Comparison of ENCODE assay signal across 29 cellular contexts in the genomic region with DNA sequence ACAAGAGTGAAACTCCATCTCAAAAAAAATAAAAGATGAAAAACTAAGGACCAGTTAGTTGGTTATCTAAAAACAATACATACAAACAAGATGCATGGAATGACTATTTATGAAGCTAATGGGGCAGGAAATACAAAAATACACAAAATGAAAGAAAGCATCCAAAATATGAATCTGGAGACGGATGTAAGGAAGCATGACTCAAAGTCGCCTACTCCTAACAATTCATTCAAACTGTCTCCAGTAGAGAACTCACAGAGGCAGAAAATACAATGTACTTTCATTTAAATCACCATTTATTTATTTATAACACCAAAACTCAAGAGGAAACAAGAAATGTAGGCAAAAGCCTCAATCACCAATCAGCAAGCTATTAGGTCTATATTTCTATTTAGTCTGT.
DNase-seq lines count a peak whose midpoint lies in the region; ATAC-seq, FAIRE-seq and TF ChIP-seq lines count a peak whose summit lies in the region.
"Had no signal": no experiment of that assay in that cellular context is flagged by ENCODE, and none has a peak within 500 bp of the region (broad histone marks: within the 10 kb centered on the region; RNA-seq: fewer than 3 reads in every experiment).

No MANE protein-coding gene starts in this region.

- TF ChIP-seq POLR2A in H54 (IDR thresholded peaks at IDR 0.05; ENCODE audit: low read depth, low read length) (no peak), GM12891 (IDR thresholded peaks at IDR 0.05; ENCODE audit: low read depth, low read length) (no peak)

- peak overlapping the region; percentile 2 for H3K27ac Mint-ChIP-seq in chondrocyte (ENCODE audit: unreplicated experiment)
- H3K27ac Mint-ChIP-seq: activated CD4-positive, alpha-beta memory T cell treated with anti-CD3 and anti-CD28 coated beads for 36 hours; activated naive CD8-positive, alpha-beta T cell treated with anti-CD3 and anti-CD28 coated beads, Interleukin-2, amount 10 ng/mL, durations not matched to agents 7 days and 5 days; T-cell had no signal

- peak; percentile 30 for FAIRE-seq in H54 (lab: Jason Lieb, UNC)
- FAIRE-seq in GM12891 (lab: Jason Lieb, UNC), result no peak
- FAIRE-seq: colon, GM12878 had no signal

- TF ChIP-seq CTCF in chondrocyte (IDR thresholded peaks at IDR 0.05), result no peak

- H3K4me1 Mint-ChIP-seq in chondrocyte (ENCODE audit: low read depth), result peaks cover 7% of the 10 kb centered on the region
- H3K4me1 Mint-ChIP-seq: activated naive CD8-positive, alpha-beta T cell treated with anti-CD3 and anti-CD28 coated beads, Interleukin-2, amount 10 ng/mL, durations not matched to agents 7 days and 5 days; naive B cell; T-cell had no signal

- no peaks in the 10 kb centered on the region for H3K9me3 Mint-ChIP-seq in chondrocyte (ENCODE audit: low read depth)
- H3K9me3 Mint-ChIP-seq: activated CD4-positive, alpha-beta memory T cell treated with anti-CD3 and anti-CD28 coated beads for 36 hours; activated naive CD8-positive, alpha-beta T cell treated with anti-CD3 and anti-CD28 coated beads, Interleukin-2, amount 10 ng/mL, durations not matched to agents 7 days and 5 days; T-cell had no signal

- no peaks in the 10 kb centered on the region for H3K27me3 Mint-ChIP-seq in chondrocyte (ENCODE audit: low read depth)
- H3K27me3 Mint-ChIP-seq: activated CD4-positive, alpha-beta memory T cell treated with anti-CD3 and anti-CD28 coated beads for 36 hours; activated naive CD8-positive, alpha-beta T cell treated with anti-CD3 and anti-CD28 coated beads, Interleukin-2, amount 10 ng/mL, durations not matched to agents 7 days and 5 days; naive B cell; T-cell had no signal

- DNase-seq in H54 (ENCODE audit: insufficient read length, low spot score) (no peak), chondrocyte (ENCODE audit: low spot score) (no peak), glomerular endothelial cell (ENCODE audit: extremely low read depth, low read depth, low spot score) (peak; percentile 31), medulla oblongata (ENCODE audit: extremely low spot score) (no peak), GM12891 (ENCODE audit: insufficient read length, low spot score) (no peak), pons (ENCODE audit: low spot score) (no peak)
- DNase-seq: activated CD4-positive, alpha-beta memory T cell treated with anti-CD3 and anti-CD28 coated beads for 36 hours; activated effector memory CD4-positive, alpha-beta T cell treated with anti-CD3 and anti-CD28 coated beads, Interleukin-2, amount 50 U/mL, for 16 hours; activated naive CD8-positive, alpha-beta T cell treated with anti-CD3 and anti-CD28 coated beads, Interleukin-2, amount 10 ng/mL, durations not matched to agents 7 days and 5 days; AML-193; body of pancreas; Caco-2; DMS79; heart right ventricle; Karpas-422; naive B cell; NCI-H187; NCI-H2171 treated with DMSO at 0.1 percent for 48 hours; NCI-H524 treated with DMSO at 0.1 percent for 48 hours; occipital lobe; retina; SHP77 treated with DMSO at 0.1 percent for 48 hours; stimulated activated naive CD8-positive, alpha-beta T cell treated with anti-CD3 and anti-CD28 coated beads, Interleukin-15, Interleukin-2, amounts not matched to agents 100 U/mL and 50 U/mL, for 24 hours; T-cell had no signal

- no peaks in the 10 kb centered on the region for H3K36me3 Mint-ChIP-seq in chondrocyte (ENCODE audit: low read depth)
- H3K36me3 Mint-ChIP-seq: activated CD4-positive, alpha-beta memory T cell treated with anti-CD3 and anti-CD28 coated beads for 36 hours had no signal

- no peak overlapping the region for H3K4me3 Mint-ChIP-seq in chondrocyte (ENCODE audit: unreplicated experiment)
- H3K4me3 Mint-ChIP-seq: activated CD4-positive, alpha-beta memory T cell treated with anti-CD3 and anti-CD28 coated beads for 36 hours; activated naive CD8-positive, alpha-beta T cell treated with anti-CD3 and anti-CD28 coated beads, Interleukin-2, amount 10 ng/mL, durations not matched to agents 7 days and 5 days; naive B cell; T-cell had no signal

- ATAC-seq in GM21529 (IDR thresholded peaks at IDR 0.05; ENCODE audit: unreplicated experiment), result no peak
- ATAC-seq: activated CD4-positive, CD25-positive, alpha-beta regulatory T cell treated with anti-CD3 and anti-CD28 coated beads, Interleukin-2, amount 50 U/mL, for 24 hours; body of pancreas; GM12878; HCT116; heart right ventricle; stimulated activated naive CD8-positive, alpha-beta T cell treated with anti-CD3 and anti-CD28 coated beads, Interleukin-15, Interleukin-2, amounts not matched to agents 100 U/mL and 50 U/mL, for 24 hours; T-cell had no signal

TF ChIP-seq in GM12891, 5 proteins besides CTCF, POLR2A, EP300 and RAD21:
- TF ChIP-seq POLR2AphosphoS5 (IDR thresholded peaks at IDR 0.05; ENCODE audit: low read depth, low read length), result no peak
- no peak for TF ChIP-seq POU2F2 (IDR thresholded peaks at IDR 0.05; ENCODE audit: low read depth, low read length)
- no peak for TF ChIP-seq TAF1 (IDR thresholded peaks at IDR 0.05; ENCODE audit: low read depth, low read length)
- no peak for TF ChIP-seq SPI1 (IDR thresholded peaks at IDR 0.05; ENCODE audit: low read depth, low read length)
- TF ChIP-seq PAX5 (IDR thresholded peaks at IDR 0.05; ENCODE audit: insufficient read depth, low read length, severe bottlenecking), result no peak
